In the genomic region with DNA sequence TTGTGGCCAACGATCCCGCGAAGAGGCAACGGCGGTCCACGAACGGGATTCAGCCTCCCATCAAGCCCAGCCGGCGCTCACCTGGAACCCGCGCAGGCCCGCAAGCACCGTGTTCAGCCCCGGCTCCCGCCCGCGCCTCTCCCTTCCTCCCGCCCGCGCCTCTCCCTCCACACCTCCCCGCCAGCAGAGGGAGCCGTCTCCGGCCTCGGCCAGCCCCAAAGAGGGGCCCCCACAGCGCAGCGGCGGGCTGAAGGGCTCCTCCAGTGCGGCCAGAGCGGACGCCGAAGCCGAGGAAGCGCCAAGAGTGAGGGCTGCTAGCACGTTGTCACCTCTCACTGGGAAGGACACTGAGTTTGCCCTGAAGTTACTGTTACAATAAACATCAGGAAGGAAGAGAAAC, we compare ENCODE assay signal across 8 cellular contexts. TPM values are rescaled to one million over a fixed set of nuclear protein-coding genes. Genes with fewer than 3 reads are reported as not detected.
DNase-seq lines count a peak whose midpoint lies in the region; ATAC-seq and TF ChIP-seq lines count a peak whose summit lies in the region.

No MANE protein-coding gene starts in this region.

- H3K36me3 ChIP-seq in body of pancreas (replicated peaks in 1 of 2; ENCODE audit: insufficient read depth in 1 of 2, low read depth in 2 of 2) = no peaks in the 10 kb centered on the region
- no peaks in the 10 kb centered on the region for H3K36me3 ChIP-seq in subcutaneous abdominal adipose tissue (ENCODE audit: control insufficient read depth in 5 of 5, insufficient read depth in 5 of 5, low read length in 5 of 5)

- DNase-seq in activated gamma-delta T cell treated with Interleukin-2 at 50 U/mL for 16 hours (peak; percentile 11), activated gamma-delta T cell (lab: John Stamatoyannopoulos, UW) (no peak), body of pancreas (peak; percentile 52 to 67 (median 62)), left kidney (ENCODE audit: low read depth, low spot score) (peak; percentile 73)

- WGBS in body of pancreas, 2 donors = 10 to 33% methylated on average over 9 to 34 of the region's 34 CpGs

- intact Hi-C loops in body of pancreas (cut with DNase I) = no loop called here

- no peak overlapping the region for H3K4me3 ChIP-seq in body of pancreas
- H3K4me3 ChIP-seq in subcutaneous abdominal adipose tissue (ENCODE audit: low read depth in 1 of 5, low read length in 5 of 5) = peak overlapping the region; percentile 45 to 61 (median 52)

- ATAC-seq in body of pancreas = peak; percentile 68
- ATAC-seq in GM21825 (IDR thresholded peaks at IDR 0.05; ENCODE audit: unreplicated experiment) = no peak
- no peak for ATAC-seq in GM19324 (IDR thresholded peaks at IDR 0.05; ENCODE audit: low FRiP score, unreplicated experiment)
- ATAC-seq in HG03457 (IDR thresholded peaks at IDR 0.05; ENCODE audit: unreplicated experiment) = no peak

- H3K27me3 ChIP-seq in body of pancreas (no peaks in the 10 kb centered on the region), subcutaneous abdominal adipose tissue (ENCODE audit: control insufficient read depth in 5 of 5, insufficient read depth in 4 of 5, low read length in 5 of 5) (peaks cover 0 to 8% (median 4%) of the 10 kb centered on the region in 5 donors)

- H3K4me1 ChIP-seq in body of pancreas (peaks cover 8% of the 10 kb centered on the region), subcutaneous abdominal adipose tissue (ENCODE audit: control insufficient read depth in 5 of 5, insufficient read depth in 5 of 5, low read length in 5 of 5) (peaks cover 0 to 21% (median 8%) of the 10 kb centered on the region in 5 donors)

- H3K27ac ChIP-seq in body of pancreas (no peak overlapping the region), subcutaneous abdominal adipose tissue (ENCODE audit: low read depth, low read length) (no peak overlapping the region)

- H3K9me3 ChIP-seq in body of pancreas (no peaks in the 10 kb centered on the region), subcutaneous abdominal adipose tissue (ENCODE audit: control insufficient read depth in 5 of 5, low read length in 5 of 5) (peaks cover 0 to 12% (median 7%) of the 10 kb centered on the region in 5 donors)

- H3K9ac ChIP-seq in subcutaneous abdominal adipose tissue (ENCODE audit: low read length in 5 of 5) = no peak overlapping the region

- TF ChIP-seq CTCF in body of pancreas (IDR thresholded peaks at IDR 0.05) = peak; percentile 25 to 66 (median 59)

- TF ChIP-seq POLR2A in body of pancreas (IDR thresholded peaks at IDR 0.05) = no peak

RNA-seq across cellular contexts. Expression of a gene that starts 55.3 kb away (rescaled TPM):
- 100 to 1,000 TPM in 1 of 2 donors, 10 to 100 TPM in 1; 39.9 to 100 TPM for total RNA-seq in body of pancreas

Comparison
In these comparisons a context has a peak if more than half of its experiments do, and no peak if none do; other contexts are left out.
1. H3K4me3 ChIP-seq: peak in subcutaneous abdominal adipose tissue (5 of 5); none in body of pancreas (0 of 2).